ENCODE assay signal across 12 cellular contexts in genomic region chr3:73784647-73785420, GRCh38.
DNase-seq lines count a peak whose midpoint lies in the region; ATAC-seq and TF ChIP-seq lines count a peak whose summit lies in the region.
"Had no signal": no experiment of that assay in that cellular context is flagged by ENCODE, and none has a peak within 500 bp of the region (broad histone marks: within the 10 kb centered on the region; RNA-seq: fewer than 3 reads in every experiment).

No MANE protein-coding gene starts in this region.

- H3K4me3 ChIP-seq in SJSA1 (no peak overlapping the region), fibroblast of mammary gland (ENCODE audit: control insufficient read depth, low read depth, low read length) (no peak overlapping the region)
- H3K4me3 ChIP-seq: prostate gland had no signal

- peak; percentile 91 for DNase-seq in Caki2 (ENCODE audit: low read depth)
- DNase-seq in SJSA1 (ENCODE audit: low read depth in 1 of 2, low spot score in 2 of 2) = peak in 1 of 2 experiments; percentile 44
- DNase-seq in fibroblast of mammary gland (ENCODE audit: low read depth) = peak; percentile 73
- DNase-seq in pons (ENCODE audit: low spot score) = peak; percentile 22
- DNase-seq in midbrain (lab: John Stamatoyannopoulos, UW) = no peak
- no peak for DNase-seq in NCI-H128 (lab: John Stamatoyannopoulos, UW; ENCODE audit: unreplicated experiment)
- no peak for DNase-seq in DMS153 treated with DMSO at 0.1 percent for 48 hours (lab: John Stamatoyannopoulos, UW; ENCODE audit: unreplicated experiment)
- DNase-seq: DND-41, MV-4-11, NCI-H2171 had no signal

- no peaks in the 10 kb centered on the region for H3K36me3 ChIP-seq in SJSA1
- H3K36me3 ChIP-seq: prostate gland had no signal

- H3K4me1 ChIP-seq in SJSA1 (replicated peaks) = peaks cover 38% of the 10 kb centered on the region
- H3K4me1 ChIP-seq: prostate gland had no signal

- TF ChIP-seq CTCF in fibroblast of mammary gland (conservative IDR thresholded peaks at IDR 0.05; ENCODE audit: control insufficient read depth, insufficient read depth, low read depth, low read length) = no peak

- in situ Hi-C loops in Caki2 (cut with HindIII; ENCODE audit: low pct_unique_long_range_greater_than_20kb, low sequenced_read_pairs) = no loop called here

- H3K27me3 ChIP-seq in SJSA1 (replicated peaks) = no peaks in the 10 kb centered on the region

- H3K9me3 ChIP-seq in SJSA1 (replicated peaks) = no peaks in the 10 kb centered on the region
- H3K9me3 ChIP-seq: prostate gland had no signal

- ATAC-seq in HG02981 (IDR thresholded peaks at IDR 0.05; ENCODE audit: unreplicated experiment) = no peak

- H3K27ac ChIP-seq in SJSA1 = peak overlapping the region; percentile 59
- H3K27ac ChIP-seq: prostate gland had no signal

Comparison
In these comparisons a context has a peak if more than half of its experiments do, and no peak if none do; other contexts are left out.
1. DNase-seq: peak in Caki2 (single experiment), fibroblast of mammary gland (single experiment) and pons (single experiment); none in midbrain (single experiment), NCI-H128 (single experiment) and DMS153 treated with DMSO at 0.1 percent for 48 hours (single experiment).